In genomic region chr12:15855646-15856045, GRCh38 we compare ENCODE assay signal across 17 cellular contexts. TPM values are rescaled to one million over a fixed set of nuclear protein-coding genes. Genes with fewer than 3 reads are reported as not detected.
DNase-seq lines count a peak whose midpoint lies in the region; ATAC-seq, FAIRE-seq and TF ChIP-seq lines count a peak whose summit lies in the region.
"Had no signal": no experiment of that assay in that cellular context is flagged by ENCODE, and none has a peak within 500 bp of the region (broad histone marks: within the 10 kb centered on the region; RNA-seq: fewer than 3 reads in every experiment).

No MANE protein-coding gene starts in this region.

- POLR2A ChIA-PET in naive thymus-derived CD8-positive, alpha-beta T cell (lab: Charles Lee) = no interaction called here

- H3K36me3 ChIP-seq in ACC112 (ENCODE audit: insufficient read depth, low read length) = no peaks in the 10 kb centered on the region
- no peaks in the 10 kb centered on the region for H3K36me3 ChIP-seq in bronchial epithelial cell (ENCODE audit: control insufficient read depth, insufficient read depth, low read length)
- H3K36me3 ChIP-seq: transverse colon had no signal

- H3K27ac Mint-ChIP-seq in stimulated activated naive B cell treated with anti-CD40 and anti-IgM and Interleukin-4, amounts not matched to agents 10 μg/mL and 1 μg/mL and 100 μg/mL, for 72 hours = no peak overlapping the region
- H3K27ac Mint-ChIP-seq in naive thymus-derived CD8-positive, alpha-beta T cell = no peak overlapping the region
- H3K27ac Mint-ChIP-seq: activated naive CD8-positive, alpha-beta T cell; stimulated activated effector memory CD8-positive, alpha-beta T cell treated with anti-CD3 and anti-CD28 coated beads, Interleukin-12 subunit alpha, Interleukin-12 subunit beta, amount 100 ng/mL, for 72 hours had no signal

- peaks cover 39% of the 10 kb centered on the region for H3K4me1 ChIP-seq in ACC112 (ENCODE audit: control insufficient read depth, insufficient read depth, low read length, unreplicated experiment)

- H3K4me1 Mint-ChIP-seq in stimulated activated naive B cell treated with anti-CD40 and anti-IgM and Interleukin-4, amounts not matched to agents 10 μg/mL and 1 μg/mL and 100 μg/mL, for 72 hours = no peaks in the 10 kb centered on the region
- no peaks in the 10 kb centered on the region for H3K4me1 Mint-ChIP-seq in naive thymus-derived CD8-positive, alpha-beta T cell
- H3K4me1 Mint-ChIP-seq: central memory CD8-positive, alpha-beta T cell; stimulated activated effector memory CD8-positive, alpha-beta T cell treated with anti-CD3 and anti-CD28 coated beads, Interleukin-12 subunit alpha, Interleukin-12 subunit beta, amount 100 ng/mL, for 72 hours had no signal

- H3K4me3 Mint-ChIP-seq in stimulated activated naive B cell treated with anti-CD40 and anti-IgM and Interleukin-4, amounts not matched to agents 10 μg/mL and 1 μg/mL and 100 μg/mL, for 72 hours = no peak overlapping the region
- no peak overlapping the region for H3K4me3 Mint-ChIP-seq in naive thymus-derived CD8-positive, alpha-beta T cell
- H3K4me3 Mint-ChIP-seq: activated naive CD8-positive, alpha-beta T cell; central memory CD8-positive, alpha-beta T cell; stimulated activated effector memory CD8-positive, alpha-beta T cell treated with anti-CD3 and anti-CD28 coated beads, Interleukin-12 subunit alpha, Interleukin-12 subunit beta, amount 100 ng/mL, for 72 hours had no signal

- DNase-seq in HS-5 (ENCODE audit: low read depth) (peak; percentile 54), bronchial epithelial cell (ENCODE audit: low read depth) (peak; percentile 17), kidney glomerular epithelial cell (lab: John Stamatoyannopoulos, UW) (peak; percentile 3), DMS79 (lab: John Stamatoyannopoulos, UW) (no peak)
- DNase-seq in activated T-cell treated with anti-CD3 and anti-CD28 coated beads, Interleukin-2, amount 50 U/mL, for 48 hours = no peak
- no peak for DNase-seq in stimulated activated naive B cell treated with anti-CD40 and anti-IgM and Interleukin-4, amounts not matched to agents 10 μg/mL and 1 μg/mL and 100 μg/mL, for 72 hours
- DNase-seq in naive thymus-derived CD8-positive, alpha-beta T cell = no peak
- DNase-seq: activated T-cell treated with anti-CD3 and anti-CD28 coated beads, Interleukin-2, amount 50 U/mL, for 1 hour; kidney had no signal

- H3K79me2 ChIP-seq in ACC112 (ENCODE audit: control insufficient read depth, insufficient read depth, low read length, unreplicated experiment) = no peaks in the 10 kb centered on the region

- ATAC-seq in stimulated activated naive B cell treated with anti-CD40 and anti-IgM and Interleukin-4, amounts not matched to agents 10 μg/mL and 1 μg/mL and 100 μg/mL, for 72 hours (replicated peaks) = no peak
- ATAC-seq in naive thymus-derived CD8-positive, alpha-beta T cell = no peak
- ATAC-seq: stimulated activated effector memory CD8-positive, alpha-beta T cell treated with anti-CD3 and anti-CD28 coated beads, Interleukin-12 subunit alpha, Interleukin-12 subunit beta, amount 100 ng/mL, for 72 hours had no signal

- FAIRE-seq in bronchial epithelial cell (lab: Jason Lieb, UNC) = no peak
- FAIRE-seq: GM12891 had no signal

- H3K9me3 Mint-ChIP-seq in stimulated activated naive B cell treated with anti-CD40 and anti-IgM and Interleukin-4, amounts not matched to agents 10 μg/mL and 1 μg/mL and 100 μg/mL, for 72 hours = no peaks in the 10 kb centered on the region
- no peaks in the 10 kb centered on the region for H3K9me3 Mint-ChIP-seq in naive thymus-derived CD8-positive, alpha-beta T cell
- H3K9me3 Mint-ChIP-seq: central memory CD8-positive, alpha-beta T cell; stimulated activated effector memory CD8-positive, alpha-beta T cell treated with anti-CD3 and anti-CD28 coated beads, Interleukin-12 subunit alpha, Interleukin-12 subunit beta, amount 100 ng/mL, for 72 hours had no signal

- no peaks in the 10 kb centered on the region for H3K36me3 Mint-ChIP-seq in stimulated activated naive B cell treated with anti-CD40 and anti-IgM and Interleukin-4, amounts not matched to agents 10 μg/mL and 1 μg/mL and 100 μg/mL, for 72 hours
- no peaks in the 10 kb centered on the region for H3K36me3 Mint-ChIP-seq in naive thymus-derived CD8-positive, alpha-beta T cell
- H3K36me3 Mint-ChIP-seq: activated naive CD8-positive, alpha-beta T cell; stimulated activated effector memory CD8-positive, alpha-beta T cell treated with anti-CD3 and anti-CD28 coated beads, Interleukin-12 subunit alpha, Interleukin-12 subunit beta, amount 100 ng/mL, for 72 hours had no signal

- H3K4me3 ChIP-seq in ACC112 (ENCODE audit: low read depth, low read length) (peak overlapping the region; percentile 60), bronchial epithelial cell (ENCODE audit: low read depth, low read length) (no peak overlapping the region)
- H3K4me3 ChIP-seq: SK-N-MC, transverse colon had no signal

- peak overlapping the region; percentile 95 for H3K27ac ChIP-seq in ACC112 (ENCODE audit: low read depth, low read length)
- H3K27ac ChIP-seq: KMS-11, SK-N-MC, transverse colon had no signal

- H3K27me3 Mint-ChIP-seq in stimulated activated naive B cell treated with anti-CD40 and anti-IgM and Interleukin-4, amounts not matched to agents 10 μg/mL and 1 μg/mL and 100 μg/mL, for 72 hours = no peaks in the 10 kb centered on the region
- H3K27me3 Mint-ChIP-seq in naive thymus-derived CD8-positive, alpha-beta T cell = peaks cover 7 to 13% (median 9%) of the 10 kb centered on the region in 5 donors

- peak overlapping the region; percentile 82 for H2AFZ ChIP-seq in ACC112 (ENCODE audit: low read length, unreplicated experiment)

- TF ChIP-seq CTCF in bronchial epithelial cell (IDR thresholded peaks at IDR 0.05; ENCODE audit: insufficient read depth, low read length, severe bottlenecking) = no peak

- H3K27me3 ChIP-seq in ACC112 (ENCODE audit: insufficient read depth, low read length) = no peaks in the 10 kb centered on the region
- H3K27me3 ChIP-seq in bronchial epithelial cell (ENCODE audit: control insufficient read depth, insufficient read depth, low read length) = no peaks in the 10 kb centered on the region
- H3K27me3 ChIP-seq: transverse colon had no signal

RNA-seq across cellular contexts. Expression of gene STRAP, which starts 26.5 kb away (rescaled TPM):
- total RNA-seq in bronchial epithelial cell = 82.4 and 90.8 TPM in 2 replicates
- 10 to 100 TPM; 49.6 to 54.3 TPM for total RNA-seq in naive thymus-derived CD8-positive, alpha-beta T cell
- polyA plus RNA-seq in naive thymus-derived CD8-positive, alpha-beta T cell = 100 to 1,000 TPM in 2 of 3 donors, 10 to 100 TPM in 1; 99.2 to 126 (median 112) TPM

RNA-seq across cellular contexts. Expression of gene DERA, which starts 55.5 kb away (rescaled TPM):
- total RNA-seq in bronchial epithelial cell = 58.4 and 83.3 TPM in 2 replicates
- total RNA-seq in naive thymus-derived CD8-positive, alpha-beta T cell = 10 to 100 TPM; 12.4 to 14.1 TPM
- 10 to 100 TPM; 22.8 to 28.5 (median 26.7) TPM for polyA plus RNA-seq in naive thymus-derived CD8-positive, alpha-beta T cell

Comparison
In these comparisons a context has a peak if more than half of its experiments do, and no peak if none do; other contexts are left out.
1. DNase-seq: peak in HS-5 (single experiment), bronchial epithelial cell (single experiment) and kidney glomerular epithelial cell (single experiment); none in activated T-cell treated with anti-CD3 and anti-CD28 coated beads, Interleukin-2, amount 50 U/mL, for 48 hours (0 of 2), stimulated activated naive B cell treated with anti-CD40 and anti-IgM and Interleukin-4, amounts not matched to agents 10 μg/mL and 1 μg/mL and 100 μg/mL, for 72 hours (single experiment), naive thymus-derived CD8-positive, alpha-beta T cell (0 of 10) and DMS79 (single experiment).